Comparison of ENCODE assay signal across 7 cellular contexts in the genomic region with DNA sequence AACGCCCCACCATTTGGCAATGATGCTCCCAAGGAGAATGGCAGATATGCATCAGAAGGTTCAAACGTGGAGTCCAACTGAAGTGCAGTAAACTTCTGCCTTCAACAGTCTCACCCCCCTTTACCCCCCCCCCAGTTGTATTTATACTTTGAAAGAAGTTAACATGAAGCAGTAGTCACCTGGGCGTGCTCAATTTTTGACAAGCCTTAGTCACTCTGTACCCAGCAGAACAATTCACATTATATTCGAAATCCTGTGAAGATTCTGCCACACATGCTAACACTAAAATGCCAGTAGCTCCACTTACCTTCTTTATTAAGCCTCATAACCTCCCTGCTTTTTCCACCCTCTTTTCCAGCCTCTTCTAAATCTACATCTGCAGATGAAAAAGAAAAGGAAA. TPM values are rescaled to one million over a fixed set of nuclear protein-coding genes. Genes with fewer than 3 reads are reported as not detected.
A peak's percentile ranks its signal among the peaks of the same experiment; 100 is the strongest.
DNase-seq lines count a peak whose midpoint lies in the region; ATAC-seq lines count a peak whose summit lies in the region.

No MANE protein-coding gene starts in this region.

- no peak for ATAC-seq in stimulated activated naive B cell treated with anti-CD40 and anti-IgM and Interleukin-4, amounts not matched to agents 10 μg/mL and 1 μg/mL and 100 μg/mL, for 72 hours (replicated peaks)

- peaks cover 18% of the 10 kb centered on the region for H3K36me3 ChIP-seq in HUES64 (ENCODE audit: insufficient read depth, low read length)
- peaks cover 24% of the 10 kb centered on the region for H3K36me3 ChIP-seq in iPS-20b (ENCODE audit: insufficient read depth, low read depth, low read length)

- H3K9me3 ChIP-seq in HUES64 (ENCODE audit: insufficient read depth, low read depth, low read length) (no peaks in the 10 kb centered on the region), iPS-20b (ENCODE audit: insufficient read depth, low read depth, low read length) (no peaks in the 10 kb centered on the region)

- H3K27me3 Mint-ChIP-seq in activated naive CD8-positive, alpha-beta T cell treated with anti-CD3 and anti-CD28 coated beads for 36 hours = peaks cover 8% of the 10 kb centered on the region
- peaks cover 9 to 10% of the 10 kb centered on the region in 2 donors for H3K27me3 Mint-ChIP-seq in stimulated activated naive B cell treated with anti-CD40 and anti-IgM and Interleukin-4, amounts not matched to agents 10 μg/mL and 1 μg/mL and 100 μg/mL, for 72 hours

- H3K4me3 ChIP-seq in HUES64 (ENCODE audit: low read length) = peak overlapping the region; percentile 100
- H3K4me3 ChIP-seq in iPS-20b (ENCODE audit: low read length) = peak overlapping the region; percentile 89

- H3K9ac ChIP-seq in HUES64 (ENCODE audit: low read depth, low read length) (peak overlapping the region; percentile 99), iPS-20b (ENCODE audit: low read depth, low read length) (peak overlapping the region; percentile 98; the same call in 1 of the 2 replicates)

- H3K27me3 ChIP-seq in HUES64 (ENCODE audit: insufficient read depth, low read length) (peaks cover 26% of the 10 kb centered on the region), iPS-20b (ENCODE audit: insufficient read depth, low read length) (peaks cover 22% of the 10 kb centered on the region)

- no peak overlapping the region for H3K27ac Mint-ChIP-seq in activated naive CD8-positive, alpha-beta T cell treated with anti-CD3 and anti-CD28 coated beads for 36 hours
- H3K27ac Mint-ChIP-seq in stimulated activated naive B cell treated with anti-CD40 and anti-IgM and Interleukin-4, amounts not matched to agents 10 μg/mL and 1 μg/mL and 100 μg/mL, for 72 hours = peak overlapping the region; percentile 52

- H3K36me3 Mint-ChIP-seq in activated naive CD8-positive, alpha-beta T cell treated with anti-CD3 and anti-CD28 coated beads for 36 hours = peaks cover 4% of the 10 kb centered on the region
- no peaks in the 10 kb centered on the region for H3K36me3 Mint-ChIP-seq in stimulated activated naive B cell treated with anti-CD40 and anti-IgM and Interleukin-4, amounts not matched to agents 10 μg/mL and 1 μg/mL and 100 μg/mL, for 72 hours

- H3K4me1 Mint-ChIP-seq in activated naive CD8-positive, alpha-beta T cell treated with anti-CD3 and anti-CD28 coated beads for 36 hours = peaks cover 45% of the 10 kb centered on the region
- peaks cover 5 to 20% of the 10 kb centered on the region in 2 donors for H3K4me1 Mint-ChIP-seq in stimulated activated naive B cell treated with anti-CD40 and anti-IgM and Interleukin-4, amounts not matched to agents 10 μg/mL and 1 μg/mL and 100 μg/mL, for 72 hours

- peak overlapping the region; percentile 92 for H3K4me3 Mint-ChIP-seq in activated naive CD8-positive, alpha-beta T cell treated with anti-CD3 and anti-CD28 coated beads for 36 hours
- H3K4me3 Mint-ChIP-seq in stimulated activated naive B cell treated with anti-CD40 and anti-IgM and Interleukin-4, amounts not matched to agents 10 μg/mL and 1 μg/mL and 100 μg/mL, for 72 hours = peak overlapping the region; percentile 92 to 99

- H3K4me1 ChIP-seq in HUES64 (ENCODE audit: insufficient read depth, low read length) = peaks cover 34% of the 10 kb centered on the region
- H3K4me1 ChIP-seq in iPS-20b (ENCODE audit: insufficient read depth, low read length) = peaks cover 14% of the 10 kb centered on the region

- WGBS in HUES64 = 55% methylated on average over 4 of the region's 4 CpGs

- DNase-seq in activated naive CD8-positive, alpha-beta T cell treated with anti-CD3 and anti-CD28 coated beads for 36 hours = no peak
- no peak for DNase-seq in stimulated activated naive B cell treated with anti-CD40 and anti-IgM and Interleukin-4, amounts not matched to agents 10 μg/mL and 1 μg/mL and 100 μg/mL, for 72 hours
- no peak for DNase-seq in Ammon's horn (ENCODE audit: low spot score)
- no peak for DNase-seq in middle frontal gyrus (ENCODE audit: extremely low spot score, low spot score)
- DNase-seq in SW 1271 (lab: John Stamatoyannopoulos, UW) = no peak

- no peak overlapping the region for H3K27ac ChIP-seq in HUES64 (ENCODE audit: low read depth, low read length)
- no peak overlapping the region for H3K27ac ChIP-seq in iPS-20b (ENCODE audit: low read length)

- no peaks in the 10 kb centered on the region for H3K9me3 Mint-ChIP-seq in activated naive CD8-positive, alpha-beta T cell treated with anti-CD3 and anti-CD28 coated beads for 36 hours
- H3K9me3 Mint-ChIP-seq in stimulated activated naive B cell treated with anti-CD40 and anti-IgM and Interleukin-4, amounts not matched to agents 10 μg/mL and 1 μg/mL and 100 μg/mL, for 72 hours = no peaks in the 10 kb centered on the region

RNA-seq across cellular contexts. Expression of gene ATXN7L1, which starts 0.9 kb away (rescaled TPM):
- polyA plus RNA-seq in HUES64 (2013, experiment 1 of 2) = 17.8 TPM
- 16.5 TPM for polyA plus RNA-seq in HUES64 (2013, experiment 2 of 2)
- total RNA-seq in activated naive CD8-positive, alpha-beta T cell treated with anti-CD3 and anti-CD28 coated beads for 36 hours = 1 to 10 TPM; 3.7 to 4.4 TPM
